In the genomic region with DNA sequence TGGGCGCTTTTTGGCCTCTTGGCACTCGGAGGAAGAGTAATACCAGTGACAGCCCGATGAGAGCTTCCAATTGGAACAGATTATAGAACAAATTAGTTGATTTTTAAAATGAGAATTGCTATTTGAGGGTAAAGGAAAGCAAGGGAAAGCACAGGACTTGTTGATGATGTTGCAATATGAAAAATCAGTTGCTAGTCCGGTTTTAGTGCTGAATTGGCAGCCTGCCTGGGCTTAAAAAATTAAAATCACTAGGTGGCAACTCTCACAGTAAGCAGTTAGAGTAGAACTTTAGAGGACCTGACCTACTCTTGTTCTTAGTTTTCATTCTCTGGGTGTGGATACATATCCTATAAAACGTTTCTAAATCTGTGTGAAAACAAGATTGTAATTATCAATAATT, we compare ENCODE assay signal across 9 cellular contexts. TPM values are rescaled to one million over a fixed set of nuclear protein-coding genes. Genes with fewer than 3 reads are reported as not detected.
DNase-seq lines count a peak whose midpoint lies in the region; ATAC-seq and TF ChIP-seq lines count a peak whose summit lies in the region.
"Had no signal": no experiment of that assay in that cellular context is flagged by ENCODE, and none has a peak within 500 bp of the region (broad histone marks: within the 10 kb centered on the region; RNA-seq: fewer than 3 reads in every experiment).

No MANE protein-coding gene starts in this region.

- H3K27me3 ChIP-seq in left lung (no peaks in the 10 kb centered on the region), testis (no peaks in the 10 kb centered on the region)
- H3K27me3 ChIP-seq: SJSA1 had no signal

- peaks cover 54% of the 10 kb centered on the region for H3K36me3 Mint-ChIP-seq in activated CD8-positive, alpha-beta memory T cell treated with anti-CD3 and anti-CD28 coated beads, Interleukin-2, amount 10 ng/mL, durations not matched to agents 7 days and 5 days
- H3K36me3 Mint-ChIP-seq in activated naive CD8-positive, alpha-beta T cell treated with anti-CD3 and anti-CD28 coated beads, Interleukin-2, amount 10 ng/mL, durations not matched to agents 7 days and 5 days: peaks cover 36% of the 10 kb centered on the region

- TF ChIP-seq POLR2A in testis (IDR thresholded peaks at IDR 0.05): no peak

- no peak for DNase-seq in activated CD8-positive, alpha-beta memory T cell treated with anti-CD3 and anti-CD28 coated beads, Interleukin-2, amount 10 ng/mL, durations not matched to agents 7 days and 5 days
- no peak for DNase-seq in activated CD8-positive, alpha-beta memory T cell treated with anti-CD3 and anti-CD28 coated beads, Interleukin-2, amount 50 U/mL, for 4 hours
- DNase-seq in activated naive CD8-positive, alpha-beta T cell treated with anti-CD3 and anti-CD28 coated beads, Interleukin-2, amount 10 ng/mL, durations not matched to agents 7 days and 5 days: no peak
- DNase-seq in left lung (no peak), testis (peak; percentile 47), anterior cingulate cortex (lab: John Stamatoyannopoulos, UW) (no peak), NCI-H2107 treated with DMSO at 0.1 percent for 48 hours (lab: John Stamatoyannopoulos, UW; ENCODE audit: unreplicated experiment) (no peak)
- DNase-seq in stimulated activated naive CD4-positive, alpha-beta T cell treated with Interleukin-2 at 50 U/mL for 16 hours (lab: John Stamatoyannopoulos, UW): no peak

- peaks cover 0 to 38% of the 10 kb centered on the region in 2 donors for H3K36me3 ChIP-seq in left lung
- no peaks in the 10 kb centered on the region for H3K36me3 ChIP-seq in testis (ENCODE audit: low read depth, missing control alignments)

- no peak overlapping the region for H3K4me3 ChIP-seq in left lung
- H3K4me3 ChIP-seq in testis: no peak overlapping the region
- H3K4me3 ChIP-seq: SJSA1 had no signal

- H3K4me1 ChIP-seq in left lung: peaks cover 14 to 55% of the 10 kb centered on the region in 2 donors
- H3K4me1 ChIP-seq in testis: peaks cover 12% of the 10 kb centered on the region

- H3K27ac ChIP-seq in left lung: peak overlapping the region; percentile 45 to 53
- H3K27ac ChIP-seq in testis: no peak overlapping the region

- POLR2A ChIA-PET in activated naive CD8-positive, alpha-beta T cell treated with anti-CD3 and anti-CD28 coated beads, Interleukin-2, amount 10 ng/mL, durations not matched to agents 7 days and 5 days (lab: Charles Lee): no interaction called here

- peak overlapping the region; percentile 42 for H3K27ac Mint-ChIP-seq in activated CD8-positive, alpha-beta memory T cell treated with anti-CD3 and anti-CD28 coated beads, Interleukin-2, amount 10 ng/mL, durations not matched to agents 7 days and 5 days
- peak overlapping the region; percentile 94 for H3K27ac Mint-ChIP-seq in activated naive CD8-positive, alpha-beta T cell treated with anti-CD3 and anti-CD28 coated beads, Interleukin-2, amount 10 ng/mL, durations not matched to agents 7 days and 5 days

- WGBS in testis, 2 donors: 37 to 49% methylated on average over 5 of the region's 5 CpGs

- peaks cover 64% of the 10 kb centered on the region for H3K4me1 Mint-ChIP-seq in activated CD8-positive, alpha-beta memory T cell treated with anti-CD3 and anti-CD28 coated beads, Interleukin-2, amount 10 ng/mL, durations not matched to agents 7 days and 5 days
- H3K4me1 Mint-ChIP-seq in activated naive CD8-positive, alpha-beta T cell treated with anti-CD3 and anti-CD28 coated beads, Interleukin-2, amount 10 ng/mL, durations not matched to agents 7 days and 5 days: peaks cover 46% of the 10 kb centered on the region

- intact Hi-C loops in left lung (cut with DNase I) (no loop called here), testis (cut with DNase I; ENCODE audit: low total_unique reads) (no loop called here)

- peak overlapping the region; percentile 85 for H3K4me3 Mint-ChIP-seq in activated CD8-positive, alpha-beta memory T cell treated with anti-CD3 and anti-CD28 coated beads, Interleukin-2, amount 10 ng/mL, durations not matched to agents 7 days and 5 days
- peak overlapping the region; percentile 92 for H3K4me3 Mint-ChIP-seq in activated naive CD8-positive, alpha-beta T cell treated with anti-CD3 and anti-CD28 coated beads, Interleukin-2, amount 10 ng/mL, durations not matched to agents 7 days and 5 days

- H3K9me3 ChIP-seq in left lung: no peaks in the 10 kb centered on the region
- no peaks in the 10 kb centered on the region for H3K9me3 ChIP-seq in testis
- H3K9me3 ChIP-seq: SJSA1 had no signal

- H3K9me3 Mint-ChIP-seq in activated CD8-positive, alpha-beta memory T cell treated with anti-CD3 and anti-CD28 coated beads, Interleukin-2, amount 10 ng/mL, durations not matched to agents 7 days and 5 days (ENCODE audit: low read depth): no peaks in the 10 kb centered on the region
- H3K9me3 Mint-ChIP-seq in activated naive CD8-positive, alpha-beta T cell treated with anti-CD3 and anti-CD28 coated beads, Interleukin-2, amount 10 ng/mL, durations not matched to agents 7 days and 5 days: no peaks in the 10 kb centered on the region

- ATAC-seq in activated CD8-positive, alpha-beta memory T cell treated with anti-CD3 and anti-CD28 coated beads, Interleukin-2, amount 10 ng/mL, durations not matched to agents 7 days and 5 days: no peak
- ATAC-seq in activated naive CD8-positive, alpha-beta T cell treated with anti-CD3 and anti-CD28 coated beads, Interleukin-2, amount 10 ng/mL, durations not matched to agents 7 days and 5 days (ENCODE audit: low read depth): no peak
- ATAC-seq in left lung: peak; percentile 9

- CTCF ChIA-PET in activated CD8-positive, alpha-beta memory T cell treated with anti-CD3 and anti-CD28 coated beads, Interleukin-2, amount 10 ng/mL, durations not matched to agents 7 days and 5 days (lab: Charles Lee): interaction anchor here (1.0 kb wide), 1 partner anchor 52 kb away, joined by 3 read pairs; no protein-coding TSS in a partner anchor

- no peaks in the 10 kb centered on the region for H3K27me3 Mint-ChIP-seq in activated CD8-positive, alpha-beta memory T cell treated with anti-CD3 and anti-CD28 coated beads, Interleukin-2, amount 10 ng/mL, durations not matched to agents 7 days and 5 days
- H3K27me3 Mint-ChIP-seq in activated naive CD8-positive, alpha-beta T cell treated with anti-CD3 and anti-CD28 coated beads, Interleukin-2, amount 10 ng/mL, durations not matched to agents 7 days and 5 days: no peaks in the 10 kb centered on the region

- no peak for TF ChIP-seq CTCF in left lung (IDR thresholded peaks at IDR 0.05)
- TF ChIP-seq CTCF in testis (IDR thresholded peaks at IDR 0.05): no peak

RNA-seq across cellular contexts. Expression of a gene that starts 2.1 kb away (rescaled TPM):
- total RNA-seq in activated CD8-positive, alpha-beta memory T cell treated with anti-CD3 and anti-CD28 coated beads, Interleukin-2, amount 10 ng/mL, durations not matched to agents 7 days and 5 days: 1 to 10 TPM in 1 of 2 experiments, not detected in 1; 1.3 TPM
- total RNA-seq in activated naive CD8-positive, alpha-beta T cell treated with anti-CD3 and anti-CD28 coated beads, Interleukin-2, amount 10 ng/mL, durations not matched to agents 7 days and 5 days: 1 to 10 TPM in 1 of 2 experiments, not detected in 1; 1.8 TPM
- not detected for total RNA-seq in left lung
- total RNA-seq in testis: not detected
- 4.4 TPM for polyA plus RNA-seq in testis (ENCODE audit: insufficient read depth, low read depth, low replicate concordance)
- total RNA-seq: SJSA1 had no signal

RNA-seq across cellular contexts. Expression of a gene that starts 50.6 kb away (rescaled TPM):
- total RNA-seq in activated CD8-positive, alpha-beta memory T cell treated with anti-CD3 and anti-CD28 coated beads, Interleukin-2, amount 10 ng/mL, durations not matched to agents 7 days and 5 days: 10 to 100 TPM; 41.9 to 56.5 TPM
- 10 to 100 TPM; 88.2 to 91.8 TPM for total RNA-seq in activated naive CD8-positive, alpha-beta T cell treated with anti-CD3 and anti-CD28 coated beads, Interleukin-2, amount 10 ng/mL, durations not matched to agents 7 days and 5 days
- 10 to 100 TPM; 23.4 to 32.5 TPM for total RNA-seq in left lung
- 10 to 100 TPM; 46.0 to 47.6 TPM for total RNA-seq in testis
- polyA plus RNA-seq in testis (ENCODE audit: insufficient read depth, low read depth, low replicate concordance): 30.9 TPM

RNA-seq across cellular contexts. Expression of a gene that starts 50.7 kb away (rescaled TPM):
- total RNA-seq in activated CD8-positive, alpha-beta memory T cell treated with anti-CD3 and anti-CD28 coated beads, Interleukin-2, amount 10 ng/mL, durations not matched to agents 7 days and 5 days: 10 to 100 TPM; 77.7 to 78.1 TPM
- total RNA-seq in activated naive CD8-positive, alpha-beta T cell treated with anti-CD3 and anti-CD28 coated beads, Interleukin-2, amount 10 ng/mL, durations not matched to agents 7 days and 5 days: 10 to 100 TPM; 70.1 to 77.4 TPM
- total RNA-seq in left lung (10 to 100 TPM; 46.7 to 52.5 TPM), testis (10 to 100 TPM; 22.5 to 42.9 TPM)
- 85.5 TPM for polyA plus RNA-seq in testis (ENCODE audit: insufficient read depth, low read depth, low replicate concordance)

Comparison
In these comparisons a context has a peak if more than half of its experiments do, and no peak if none do; other contexts are left out.
1. H3K27ac ChIP-seq: peak in left lung (2 of 2); none in testis (0 of 2).